9 cellular contexts compared by ENCODE assay signal in genomic region chr1:17925838-17926237, GRCh38.
"Had no signal": no experiment of that assay in that cellular context is flagged by ENCODE, and none has a peak within 500 bp of the region (broad histone marks: within the 10 kb centered on the region; RNA-seq: fewer than 3 reads in every experiment).

No MANE protein-coding gene starts in this region.

- H3K9ac ChIP-seq: GM23248 had no signal

- H3K4me3 Mint-ChIP-seq: H9, HFFc6 had no signal

- H3K27ac ChIP-seq: GM23248 had no signal

- FAIRE-seq: H54, HTR-8/SVneo had no signal

- H3K9me3 Mint-ChIP-seq: H9, HFFc6 had no signal

- H3K27ac Mint-ChIP-seq: H9, HFFc6 had no signal

- DNase-seq: GM23248, GOT3, H9, HCEC 1CT, HFFc6, IMR-90, KG1 had no signal

- H3K4me3 ChIP-seq: GM23248 had no signal
